In genomic region chr10:24259365-24260125, GRCh38 we compare ENCODE assay signal across 2 cellular contexts.
TF ChIP-seq lines count a peak whose summit lies in the region.

No MANE protein-coding gene starts in this region.

TF ChIP-seq in IMR-90, 13 proteins besides CTCF, POLR2A, EP300 and RAD21:
- peak; percentile 63; the same call in 1 of the 2 replicates for TF ChIP-seq CEBPB (IDR thresholded peaks at IDR 0.05; ENCODE audit: low read depth, low read length)
- no peak for TF ChIP-seq RFX5 (IDR thresholded peaks at IDR 0.05; ENCODE audit: low read depth, low read length)

TF ChIP-seq in GM12878, 131 proteins besides CTCF, POLR2A, EP300 and RAD21:
- TF ChIP-seq CREM (IDR thresholded peaks at IDR 0.05; ENCODE audit: low read depth): no peak
- no peak for TF ChIP-seq RAD51 (IDR thresholded peaks at IDR 0.05)
- TF ChIP-seq, protein P1, sequence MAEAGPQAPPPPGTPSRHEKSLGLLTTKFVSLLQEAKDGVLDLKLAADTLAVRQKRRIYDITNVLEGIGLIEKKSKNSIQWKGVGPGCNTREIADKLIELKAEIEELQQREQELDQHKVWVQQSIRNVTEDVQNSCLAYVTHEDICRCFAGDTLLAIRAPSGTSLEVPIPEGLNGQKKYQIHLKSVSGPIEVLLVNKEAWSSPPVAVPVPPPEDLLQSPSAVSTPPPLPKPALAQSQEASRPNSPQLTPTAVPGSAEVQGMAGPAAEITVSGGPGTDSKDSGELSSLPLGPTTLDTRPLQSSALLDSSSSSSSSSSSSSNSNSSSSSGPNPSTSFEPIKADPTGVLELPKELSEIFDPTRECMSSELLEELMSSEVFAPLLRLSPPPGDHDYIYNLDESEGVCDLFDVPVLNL (IDR thresholded peaks at IDR 0.05; ENCODE audit: low read depth, low read length): no peak
- no peak for TF ChIP-seq CEBPB (IDR thresholded peaks at IDR 0.05; ENCODE audit: borderline replicate concordance in 1 of 2, low read depth in 2 of 2, low read length in 2 of 2)
- no peak for TF ChIP-seq KDM1A (IDR thresholded peaks at IDR 0.05; ENCODE audit: borderline replicate concordance)
- no peak for TF ChIP-seq YY1 (IDR thresholded peaks at IDR 0.05; ENCODE audit: low read depth, low read length)
- no peak for TF ChIP-seq NRF1 (conservative IDR thresholded peaks at IDR 0.05; ENCODE audit: low read depth, low read length)
- TF ChIP-seq ZBED1 (IDR thresholded peaks at IDR 0.05; ENCODE audit: borderline replicate concordance): no peak
- no peak for TF ChIP-seq HSF1 (IDR thresholded peaks at IDR 0.05; ENCODE audit: low read depth, low read length)
- no peak for TF ChIP-seq NFYA (IDR thresholded peaks at IDR 0.05; ENCODE audit: borderline replicate concordance, low read depth, low read length)
- TF ChIP-seq USF2 (IDR thresholded peaks at IDR 0.05; ENCODE audit: borderline replicate concordance, low read depth, low read length): no peak
- no peak for TF ChIP-seq GABPA (IDR thresholded peaks at IDR 0.05; ENCODE audit: low read depth)
- TF ChIP-seq RB1 (IDR thresholded peaks at IDR 0.05; ENCODE audit: borderline replicate concordance): no peak
- no peak for TF ChIP-seq TCF7 (IDR thresholded peaks at IDR 0.05; ENCODE audit: borderline replicate concordance)
- TF ChIP-seq ZNF384 (IDR thresholded peaks at IDR 0.05; ENCODE audit: borderline replicate concordance, low read depth, low read length): no peak
TF ChIP-seq in GM12878: peak in this region for 0.
